Comparison of ENCODE assay signal across 10 cellular contexts in the genomic region with DNA sequence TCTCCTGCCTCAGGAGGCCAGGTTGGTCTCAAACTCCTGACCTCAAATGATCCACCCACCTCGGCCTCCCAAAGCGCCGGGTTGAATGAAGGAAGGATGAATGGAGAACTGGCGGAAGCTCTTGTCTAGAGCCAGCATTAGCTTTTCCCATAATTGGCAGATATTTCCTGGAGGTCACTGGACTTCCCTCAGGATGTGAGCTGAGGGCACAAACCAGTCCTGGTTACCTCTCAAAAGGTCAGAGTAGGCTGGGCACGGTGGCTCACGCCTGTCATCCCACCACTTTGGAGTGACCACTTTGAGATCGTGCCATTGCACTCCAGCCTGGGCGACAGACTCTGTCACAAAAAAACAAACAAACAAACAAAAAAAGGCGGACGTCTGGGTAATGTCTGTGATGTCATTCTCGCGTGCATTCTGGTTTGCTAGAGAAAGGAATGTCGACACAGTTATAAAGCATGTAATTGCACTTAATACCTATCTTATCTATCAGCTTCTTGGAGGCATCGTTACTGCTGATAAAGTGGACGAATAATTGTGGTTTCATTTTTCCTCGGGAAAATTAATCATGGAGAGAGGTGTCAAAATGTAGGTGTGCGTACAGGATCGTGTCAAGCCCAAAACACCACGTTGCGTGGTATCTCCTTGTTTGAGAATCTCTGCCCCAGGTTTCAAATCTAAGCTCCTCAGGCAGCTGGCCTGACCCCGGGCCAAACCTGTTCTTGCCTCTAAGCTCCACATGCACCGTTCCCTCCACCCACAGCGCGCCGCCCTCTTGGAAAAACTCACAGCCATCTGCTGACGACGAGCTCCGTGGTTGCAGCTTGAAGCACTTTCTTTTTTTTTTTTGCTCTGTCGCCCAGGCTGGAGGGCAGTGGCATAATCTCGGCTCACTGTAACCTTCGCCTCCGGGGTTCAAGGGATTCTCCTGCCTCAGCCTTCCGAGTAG. TPM values are rescaled to one million over a fixed set of nuclear protein-coding genes. Genes with fewer than 3 reads are reported as not detected.
DNase-seq lines count a peak whose midpoint lies in the region; ATAC-seq lines count a peak whose summit lies in the region.
"Had no signal": no experiment of that assay in that cellular context is flagged by ENCODE, and none has a peak within 500 bp of the region (broad histone marks: within the 10 kb centered on the region; RNA-seq: fewer than 3 reads in every experiment).

No MANE protein-coding gene starts in this region.

- no peak overlapping the region for H2BK120ac ChIP-seq in trophoblast cell (ENCODE audit: insufficient read depth, low read length, poor library complexity)

- WGBS in trophoblast cell (ENCODE audit: extremely low coverage, insufficient coverage, insufficient read length), result no CpG with 5 or more reads among the region's 33 CpGs

- H3K14ac ChIP-seq in trophoblast cell (ENCODE audit: low read length), result no peak overlapping the region

- no peak overlapping the region for H3K9ac ChIP-seq in trophoblast cell (ENCODE audit: low read length)

- H4K12ac ChIP-seq in trophoblast cell (ENCODE audit: low read depth, low read length), result no peak overlapping the region

- H3K27me3 ChIP-seq in trophoblast cell (ENCODE audit: insufficient read depth, low read length), result no peaks in the 10 kb centered on the region
- H3K27me3 ChIP-seq: ovary had no signal

- no peak overlapping the region for H4K8ac ChIP-seq in trophoblast cell (ENCODE audit: low read depth, low read length)

- H4K91ac ChIP-seq in trophoblast cell (ENCODE audit: low read depth, low read length), result no peak overlapping the region

- no peak overlapping the region for H3K4ac ChIP-seq in trophoblast cell (ENCODE audit: low read depth, low read length)

- H2BK5ac ChIP-seq in trophoblast cell (ENCODE audit: low read depth, low read length, poor library complexity), result no peak overlapping the region

- H3K79me1 ChIP-seq in trophoblast cell (ENCODE audit: low read length), result no peaks in the 10 kb centered on the region

- DNase-seq in NOMO-1 treated with DMSO at 0.1 percent for 48 hours (lab: John Stamatoyannopoulos, UW; ENCODE audit: unreplicated experiment) (peak; percentile 4), NOMO-1 (lab: John Stamatoyannopoulos, UW; ENCODE audit: unreplicated experiment in 2 of 2) (no peak), NCI-H524 (lab: John Stamatoyannopoulos, UW) (peak; percentile 56 to 83), cerebellum (ENCODE audit: low spot score) (peak; percentile 73), trophoblast cell (peak; percentile 82 to 91)
- DNase-seq in central memory CD4-positive, alpha-beta T cell, result no peak

- peak overlapping the region; percentile 23 for H3K4me3 ChIP-seq in trophoblast cell (ENCODE audit: low read depth, low read length)
- H3K4me3 ChIP-seq: ovary had no signal

- H3K79me2 ChIP-seq in trophoblast cell (ENCODE audit: control insufficient read depth, insufficient read depth, low read length, poor library complexity), result no peaks in the 10 kb centered on the region

- no peak overlapping the region for H2AK5ac ChIP-seq in trophoblast cell (ENCODE audit: low read length)

- no peak overlapping the region for H2BK12ac ChIP-seq in trophoblast cell (ENCODE audit: low read length)

- H3K23ac ChIP-seq in trophoblast cell (ENCODE audit: low read length), result no peak overlapping the region

- peaks cover 0 to 4% of the 10 kb centered on the region in 2 experiments for H3K4me1 ChIP-seq in trophoblast cell (ENCODE audit: control insufficient read depth in 1 of 2, insufficient read depth in 2 of 2, low read length in 2 of 2)

- no peaks in the 10 kb centered on the region for H3K9me3 ChIP-seq in trophoblast cell (ENCODE audit: insufficient read depth, low read depth, low read length)
- H3K9me3 ChIP-seq: ovary had no signal

- H3K36me3 ChIP-seq in trophoblast cell (ENCODE audit: control insufficient read depth in 1 of 2, insufficient read depth in 2 of 2, low read length in 2 of 2), result peaks cover 29 to 33% of the 10 kb centered on the region in 2 experiments
- H3K36me3 ChIP-seq: ovary had no signal

- no peak for ATAC-seq in GM19397 (IDR thresholded peaks at IDR 0.05; ENCODE audit: unreplicated experiment)
- no peak for ATAC-seq in GM21786 (IDR thresholded peaks at IDR 0.05; ENCODE audit: unreplicated experiment)

- no peak overlapping the region for H3K18ac ChIP-seq in trophoblast cell (ENCODE audit: low read length)

- no peak overlapping the region for H2AFZ ChIP-seq in trophoblast cell (ENCODE audit: insufficient read depth, low read length, poor library complexity)

- no peak overlapping the region for H3K27ac ChIP-seq in trophoblast cell (ENCODE audit: low read depth, low read length)
- H3K27ac ChIP-seq: HL-60, ovary had no signal

- no peak overlapping the region for H3K4me2 ChIP-seq in trophoblast cell (ENCODE audit: low read length)

RNA-seq across cellular contexts. Expression of gene CRK, which starts 6.4 kb away (rescaled TPM):
- total RNA-seq in cerebellum, result 76.1 TPM
- 43.6 and 43.9 TPM in 2 replicates for polyA plus RNA-seq in trophoblast cell (2013)

RNA-seq across cellular contexts. Expression of gene MYO1C, which starts 30.0 kb away (rescaled TPM):
- total RNA-seq in cerebellum, result 8.8 TPM
- 83.3 and 84.7 TPM in 2 replicates for polyA plus RNA-seq in trophoblast cell (2013)

RNA-seq across cellular contexts. Expression of gene INPP5K, which starts 54.0 kb away (rescaled TPM):
- total RNA-seq in cerebellum, result 30.8 TPM
- 22.0 and 24.5 TPM in 2 replicates for polyA plus RNA-seq in trophoblast cell (2013)

Comparison
In these comparisons a context has a peak if more than half of its experiments do, and no peak if none do; other contexts are left out.
1. DNase-seq: peak in NOMO-1 treated with DMSO at 0.1 percent for 48 hours (single experiment), NCI-H524 (2 of 2), cerebellum (single experiment) and trophoblast cell (2 of 2); none in NOMO-1 (0 of 2) and central memory CD4-positive, alpha-beta T cell (single experiment).